ENCODE assay signal across 31 cellular contexts in the genomic region with DNA sequence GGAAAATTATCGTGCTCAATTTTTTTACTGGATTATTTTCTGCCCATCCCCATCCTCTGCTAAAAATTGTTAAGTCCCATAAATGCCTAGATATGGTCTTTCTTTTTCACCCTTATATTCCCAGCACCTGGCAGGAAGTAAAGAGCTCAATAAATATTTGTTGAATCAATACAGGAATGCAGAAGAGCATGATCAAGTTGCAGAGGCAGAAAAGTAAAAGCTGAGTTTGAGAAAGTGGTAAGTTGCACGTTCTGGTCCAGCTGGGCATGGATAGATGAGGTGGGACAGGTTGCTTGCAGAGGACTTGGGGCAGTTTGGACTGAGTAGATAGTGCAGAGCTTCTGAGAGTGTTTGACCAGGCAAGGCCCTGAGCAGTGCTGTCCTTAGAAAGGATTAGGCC. TPM values are rescaled to one million over a fixed set of nuclear protein-coding genes. Genes with fewer than 3 reads are reported as not detected.
A peak's percentile ranks its signal among the peaks of the same experiment; 100 is the strongest.
DNase-seq lines count a peak whose midpoint lies in the region; ATAC-seq, FAIRE-seq and TF ChIP-seq lines count a peak whose summit lies in the region.
"Had no signal": no experiment of that assay in that cellular context is flagged by ENCODE, and none has a peak within 500 bp of the region (broad histone marks: within the 10 kb centered on the region; RNA-seq: fewer than 3 reads in every experiment).

No MANE protein-coding gene starts in this region.

- no peak overlapping the region for H3K4ac ChIP-seq in H1 (replicated peaks; ENCODE audit: insufficient read length, low read depth, low read length)

- no peak overlapping the region for H3K4me3 ChIP-seq in SK-N-SH (ENCODE audit: low read depth in 2 of 2, low read length in 1 of 2)
- no peak overlapping the region for H3K4me3 ChIP-seq in PC-3 (ENCODE audit: low read length)
- no peak overlapping the region for H3K4me3 ChIP-seq in H1 (ENCODE audit: extremely low read depth in 1 of 4, insufficient read depth in 2 of 4, low read depth in 3 of 4, low read length in 4 of 4)
- H3K4me3 ChIP-seq in smooth muscle cell = no peak overlapping the region
- no peak overlapping the region for H3K4me3 ChIP-seq in MM.1S (ENCODE audit: low read length)
- H3K4me3 ChIP-seq in aorta (ENCODE audit: low read length in 2 of 2) = no peak overlapping the region
- H3K4me3 ChIP-seq: colonic mucosa, heart left ventricle, lower lobe of right lung, upper lobe of left lung had no signal

- WGBS in SK-N-SH (ENCODE audit: low lambda C conversion rate) = 73% methylated on average over 2 of the region's 2 CpGs
- WGBS in H1 (ENCODE audit: extremely low coverage in 1 of 2, insufficient coverage in 1 of 2, insufficient read length in 1 of 2, insufficient replicate concordance in 2 of 2, low coverage in 1 of 2, low lambda C conversion rate in 2 of 2, missing lambda C conversion rate in 1 of 2), 2 experiments = 87% methylated on average over 2 of the region's 2 CpGs; no CpG with 5 or more reads in 1 of the 2 experiments
- WGBS in smooth muscle cell (ENCODE audit: low lambda C conversion rate) = 92% methylated on average over 2 of the region's 2 CpGs
- WGBS in aorta, 2 donors = 82% methylated on average over 2 of the region's 2 CpGs

- H2AK5ac ChIP-seq in H1 (ENCODE audit: low read depth, low read length) = no peak overlapping the region

- H2BK12ac ChIP-seq in H1 (ENCODE audit: low read depth, low read length) = no peak overlapping the region; the same call in 1 of the 2 replicates

- no peak overlapping the region for H3K4me2 ChIP-seq in SK-N-SH
- peak overlapping the region; percentile 34 for H3K4me2 ChIP-seq in PC-3 (ENCODE audit: low read length)
- no peak overlapping the region for H3K4me2 ChIP-seq in H1 (ENCODE audit: insufficient read depth in 1 of 2, low read depth in 2 of 2, low read length in 2 of 2)
- peak overlapping the region; percentile 32 for H3K4me2 ChIP-seq in smooth muscle cell
- no peak overlapping the region for H3K4me2 ChIP-seq in MM.1S (ENCODE audit: low read depth, low read length)
- H3K4me2 ChIP-seq: KMS-11 had no signal

- H4K5ac ChIP-seq in H1 (ENCODE audit: insufficient read length, low read depth, low read length) = no peak overlapping the region

- H2BK5ac ChIP-seq in H1 (ENCODE audit: low read depth, low read length) = no peak overlapping the region; the same call in 1 of the 2 replicates

- no peaks in the 10 kb centered on the region; the same call in 1 of the 2 replicates for H3K23me2 ChIP-seq in H1 (ENCODE audit: low read depth, low read length)

- no peak overlapping the region for H3K14ac ChIP-seq in H1 (ENCODE audit: insufficient read length)

- H4K20me1 ChIP-seq in SK-N-SH (ENCODE audit: insufficient read depth) (no peaks in the 10 kb centered on the region), PC-3 (ENCODE audit: low read length) (no peaks in the 10 kb centered on the region), H1 (replicated peaks in 1 of 2; ENCODE audit: control insufficient read depth in 1 of 2, insufficient read depth in 2 of 2, low read length in 2 of 2) (no peaks in the 10 kb centered on the region), smooth muscle cell (ENCODE audit: low read depth) (no peaks in the 10 kb centered on the region), MM.1S (ENCODE audit: insufficient read depth, low read length) (no peaks in the 10 kb centered on the region)

- TF ChIP-seq EP300 in SK-N-SH (IDR thresholded peaks at IDR 0.05; ENCODE audit: borderline replicate concordance in 1 of 2, low read depth in 1 of 2, low read length in 1 of 2) (no peak), H1 (IDR thresholded peaks at IDR 0.05; ENCODE audit: borderline replicate concordance in 1 of 2, low read depth in 2 of 2, low read length in 2 of 2) (no peak)

- H3K9me2 ChIP-seq in SK-N-SH (no peaks in the 10 kb centered on the region), PC-3 (replicated peaks; ENCODE audit: low read length) (no peaks in the 10 kb centered on the region), MM.1S (replicated peaks; ENCODE audit: insufficient read depth, low read length) (no peaks in the 10 kb centered on the region)

- no peak overlapping the region for H3K23ac ChIP-seq in H1 (ENCODE audit: insufficient read length)

- H3F3A ChIP-seq in SK-N-SH (replicated peaks; ENCODE audit: insufficient read depth) = peaks cover 27% of the 10 kb centered on the region
- peaks cover 8% of the 10 kb centered on the region for H3F3A ChIP-seq in PC-3 (ENCODE audit: low read length, unreplicated experiment)
- H3F3A ChIP-seq in smooth muscle cell (ENCODE audit: low read depth) = peaks cover 13% of the 10 kb centered on the region
- H3F3A ChIP-seq in MM.1S (ENCODE audit: insufficient read depth, low read length) = no peaks in the 10 kb centered on the region

- TF ChIP-seq RAD21 in SK-N-SH (IDR thresholded peaks at IDR 0.05; ENCODE audit: low read length) (no peak), H1 (IDR thresholded peaks at IDR 0.05 in 1 of 2, conservative IDR thresholded peaks at IDR 0.05 in 1 of 2; ENCODE audit: low read depth in 2 of 2, low read length in 2 of 2) (no peak)

- ATAC-seq in SK-N-SH treated with all-trans-retinoic acid at 6 μM for 48 hours (no peak), PC-3 (peak; percentile 9), aorta (ENCODE audit: low FRiP score) (no peak)
- ATAC-seq: activated CD8-positive, alpha-beta memory T cell treated with anti-CD3 and anti-CD28 coated beads, Interleukin-2, amount 10 ng/mL, durations not matched to agents 7 days and 5 days; CD8-positive, alpha-beta T cell; heart left ventricle; lower lobe of right lung; sciatic nerve; stimulated activated memory B cell treated with anti-CD40 and anti-IgM and Interleukin-4, amounts not matched to agents 10 μg/mL and 1 μg/mL and 100 μg/mL, for 72 hours had no signal

- no peaks in the 10 kb centered on the region for H3K79me1 ChIP-seq in H1 (ENCODE audit: low read depth, low read length)

- BruUV-seq in PC-3 (replicated peaks; lab: Mats Ljungman, UMichigan) = no TSS peak

- H3K56ac ChIP-seq in H1 (replicated peaks; ENCODE audit: insufficient read length, low read depth, low read length) = no peak overlapping the region

- peak overlapping the region; percentile 86 for H4K91ac ChIP-seq in H1 (replicated peaks; ENCODE audit: insufficient read length, low read length)

- POLR2A ChIA-PET in SK-N-SH (lab: Yijun Ruan, JAX) (no interaction called here), PC-3 (lab: Charles Lee; ENCODE audit: unreplicated experiment) (interaction anchor here (0.7 to 1.0 kb wide), 2 partner anchors 17 to 35 kb away, joined by 3 to 9 read pairs; no protein-coding TSS in a partner anchor), H1 (lab: Charles Lee; ENCODE audit: partially characterized antibody) (interaction anchor here (0.9 to 3.9 kb wide), 3 partner anchors 10 to 42 kb away, joined by 3 to 20 read pairs (median 3); no protein-coding TSS in a partner anchor)

- H3K4me3 Mint-ChIP-seq in activated naive CD4-positive, alpha-beta T cell treated with anti-CD3 and anti-CD28 coated beads, Interleukin-2, amount 10 ng/mL, durations not matched to agents 7 days and 5 days = no peak overlapping the region
- H3K4me3 Mint-ChIP-seq: activated CD8-positive, alpha-beta memory T cell treated with anti-CD3 and anti-CD28 coated beads, Interleukin-2, amount 10 ng/mL, durations not matched to agents 7 days and 5 days; CD8-positive, alpha-beta T cell; nephron progenitor cell; stimulated activated memory B cell treated with anti-CD40 and anti-IgM and Interleukin-4, amounts not matched to agents 10 μg/mL and 1 μg/mL and 100 μg/mL, for 72 hours; T-helper 2 cell treated with Interferon-gamma antibody and Interleukin-4, amounts not matched to agents 5 μg/mL and 100 μg/mL, for 36 hours had no signal

- H3K9ac ChIP-seq in SK-N-SH (no peak overlapping the region), PC-3 (ENCODE audit: low read length) (no peak overlapping the region), H1 (replicated peaks in 1 of 4; ENCODE audit: extremely low read depth in 1 of 4, low read depth in 3 of 4, low read length in 3 of 4) (no peak overlapping the region), smooth muscle cell (ENCODE audit: low read depth) (no peak overlapping the region), MM.1S (ENCODE audit: low read length) (no peak overlapping the region)
- H3K9ac ChIP-seq: KMS-11 had no signal

- H3K27ac ChIP-seq in SK-N-SH (ENCODE audit: low read depth in 2 of 2, low read length in 1 of 2) = no peak overlapping the region
- peak overlapping the region; percentile 10 for H3K27ac ChIP-seq in PC-3 (ENCODE audit: low read length)
- H3K27ac ChIP-seq in H1 (ENCODE audit: low read depth, low read length) = no peak overlapping the region
- peak overlapping the region; percentile 89 for H3K27ac ChIP-seq in smooth muscle cell (ENCODE audit: low read depth)
- no peak overlapping the region for H3K27ac ChIP-seq in MM.1S (ENCODE audit: low read length)
- no peak overlapping the region for H3K27ac ChIP-seq in aorta (ENCODE audit: low read depth in 1 of 2, low read length in 2 of 2)
- H3K27ac ChIP-seq: colonic mucosa, heart left ventricle, KMS-11, lower lobe of right lung, upper lobe of left lung had no signal

- H3K9me3 ChIP-seq in SK-N-SH (no peaks in the 10 kb centered on the region), PC-3 (ENCODE audit: low read length) (no peaks in the 10 kb centered on the region), H1 (ENCODE audit: insufficient read depth in 2 of 2, low read depth in 1 of 2, low read length in 1 of 2) (no peaks in the 10 kb centered on the region), smooth muscle cell (replicated peaks; ENCODE audit: low read depth) (no peaks in the 10 kb centered on the region), MM.1S (replicated peaks; ENCODE audit: insufficient read depth, low read length) (no peaks in the 10 kb centered on the region), aorta (ENCODE audit: control insufficient read depth, low read length) (no peaks in the 10 kb centered on the region)
- H3K9me3 ChIP-seq: colonic mucosa, heart left ventricle, lower lobe of right lung, upper lobe of left lung had no signal

- H3K79me2 ChIP-seq in SK-N-SH (ENCODE audit: insufficient read depth) (no peaks in the 10 kb centered on the region), PC-3 (ENCODE audit: low read length) (no peaks in the 10 kb centered on the region), H1 (ENCODE audit: control insufficient read depth in 1 of 2, insufficient read depth in 2 of 2, low read length in 2 of 2) (no peaks in the 10 kb centered on the region), smooth muscle cell (ENCODE audit: low read depth) (no peaks in the 10 kb centered on the region), MM.1S (ENCODE audit: low read length) (no peaks in the 10 kb centered on the region)

- no peak overlapping the region for H2BK20ac ChIP-seq in H1 (ENCODE audit: low read length)

- no peaks in the 10 kb centered on the region for H3K27me3 Mint-ChIP-seq in activated naive CD4-positive, alpha-beta T cell treated with anti-CD3 and anti-CD28 coated beads, Interleukin-2, amount 10 ng/mL, durations not matched to agents 7 days and 5 days
- H3K27me3 Mint-ChIP-seq: activated CD8-positive, alpha-beta memory T cell treated with anti-CD3 and anti-CD28 coated beads, Interleukin-2, amount 10 ng/mL, durations not matched to agents 7 days and 5 days; stimulated activated memory B cell treated with anti-CD40 and anti-IgM and Interleukin-4, amounts not matched to agents 10 μg/mL and 1 μg/mL and 100 μg/mL, for 72 hours had no signal

- CTCF ChIA-PET in SK-N-SH (lab: Yijun Ruan, JAX) = interaction anchor here (1.1 to 2.1 kb wide), 2 partner anchors 141 to 685 kb away, joined by 3 to 5 read pairs; no protein-coding TSS in a partner anchor
- CTCF ChIA-PET in PC-3 (lab: Charles Lee) = interaction anchor here (1.0 kb wide), 1 partner anchor 119 kb away, joined by 4 read pairs; no protein-coding TSS in a partner anchor
- CTCF ChIA-PET in H1 (lab: Charles Lee; ENCODE audit: partially characterized antibody) = interaction anchor here (0.9 to 2.6 kb wide), 4 partner anchors 17 to 89 kb away, joined by 3 to 18 read pairs (median 5); no protein-coding TSS in a partner anchor
- CTCF ChIA-PET in activated naive CD4-positive, alpha-beta T cell treated with anti-CD3 and anti-CD28 coated beads, Interleukin-2, amount 10 ng/mL, durations not matched to agents 7 days and 5 days (lab: Charles Lee) = interaction anchor here (0.8 kb wide), 1 partner anchor 21 kb away, joined by 3 read pairs; no protein-coding TSS in a partner anchor

- no peak overlapping the region for H3K27ac Mint-ChIP-seq in activated naive CD4-positive, alpha-beta T cell treated with anti-CD3 and anti-CD28 coated beads, Interleukin-2, amount 10 ng/mL, durations not matched to agents 7 days and 5 days
- H3K27ac Mint-ChIP-seq: activated CD8-positive, alpha-beta memory T cell treated with anti-CD3 and anti-CD28 coated beads, Interleukin-2, amount 10 ng/mL, durations not matched to agents 7 days and 5 days; CD8-positive, alpha-beta T cell; nephron progenitor cell; stimulated activated memory B cell treated with anti-CD40 and anti-IgM and Interleukin-4, amounts not matched to agents 10 μg/mL and 1 μg/mL and 100 μg/mL, for 72 hours; T-helper 2 cell treated with Interferon-gamma antibody and Interleukin-4, amounts not matched to agents 5 μg/mL and 100 μg/mL, for 36 hours had no signal

- no peak overlapping the region for H4K8ac ChIP-seq in H1 (ENCODE audit: extremely low read depth, insufficient read depth, low read length)

- H3K27me3 ChIP-seq in SK-N-SH (ENCODE audit: insufficient read depth) = no peaks in the 10 kb centered on the region
- no peaks in the 10 kb centered on the region for H3K27me3 ChIP-seq in PC-3 (ENCODE audit: low read length)
- H3K27me3 ChIP-seq in H1 (replicated peaks in 1 of 4; ENCODE audit: control insufficient read depth in 3 of 4, extremely low read depth in 1 of 4, insufficient read depth in 3 of 4, low read length in 3 of 4) = no peaks in the 10 kb centered on the region
- H3K27me3 ChIP-seq in smooth muscle cell (ENCODE audit: low read depth) = no peaks in the 10 kb centered on the region
- no peaks in the 10 kb centered on the region for H3K27me3 ChIP-seq in MM.1S (replicated peaks; ENCODE audit: insufficient read depth, low read length)
- no peaks in the 10 kb centered on the region for H3K27me3 ChIP-seq in aorta (ENCODE audit: control insufficient read depth in 1 of 2, insufficient read depth in 2 of 2, low read length in 1 of 2)
- H3K27me3 ChIP-seq: colonic mucosa, heart left ventricle, upper lobe of left lung had no signal

- H3K18ac ChIP-seq in H1 (ENCODE audit: extremely low read depth, low read length) = no peak overlapping the region

- no peak for FAIRE-seq in H1 (lab: Jason Lieb, UNC)
- FAIRE-seq: bronchial epithelial cell, G401.6 had no signal

- TF ChIP-seq CTCF in SK-N-SH (IDR thresholded peaks at IDR 0.05) (no peak), PC-3 (conservative IDR thresholded peaks at IDR 0.05; ENCODE audit: low read depth, low read length) (no peak), H1 (IDR thresholded peaks at IDR 0.05; ENCODE audit: control extremely low read depth in 1 of 3, insufficient read depth in 1 of 3, low read depth in 1 of 3, low read length in 3 of 3) (no peak), smooth muscle cell (IDR thresholded peaks at IDR 0.05; ENCODE audit: borderline replicate concordance, insufficient read depth, poor library complexity, severe bottlenecking) (no peak), MM.1S (IDR thresholded peaks at IDR 0.05; ENCODE audit: low read length) (no peak)

- H3K9me3 Mint-ChIP-seq in activated naive CD4-positive, alpha-beta T cell treated with anti-CD3 and anti-CD28 coated beads, Interleukin-2, amount 10 ng/mL, durations not matched to agents 7 days and 5 days = no peaks in the 10 kb centered on the region
- H3K9me3 Mint-ChIP-seq: CD8-positive, alpha-beta T cell; nephron progenitor cell; stimulated activated memory B cell treated with anti-CD40 and anti-IgM and Interleukin-4, amounts not matched to agents 10 μg/mL and 1 μg/mL and 100 μg/mL, for 72 hours; T-helper 2 cell treated with Interferon-gamma antibody and Interleukin-4, amounts not matched to agents 5 μg/mL and 100 μg/mL, for 36 hours had no signal

- intact Hi-C loops in PC-3 (cut with micrococcal nuclease) (no loop called here), aorta (cut with DNase I) (no loop called here)

- H3K4me1 Mint-ChIP-seq in activated naive CD4-positive, alpha-beta T cell treated with anti-CD3 and anti-CD28 coated beads, Interleukin-2, amount 10 ng/mL, durations not matched to agents 7 days and 5 days = no peaks in the 10 kb centered on the region
- H3K4me1 Mint-ChIP-seq: activated CD8-positive, alpha-beta memory T cell treated with anti-CD3 and anti-CD28 coated beads, Interleukin-2, amount 10 ng/mL, durations not matched to agents 7 days and 5 days had no signal

- DNase-seq in SK-N-SH = no peak
- DNase-seq in PC-3 = peak; percentile 73
- no peak for DNase-seq in H1 (ENCODE audit: low read depth in 1 of 2, low spot score in 2 of 2)
- DNase-seq in smooth muscle cell (lab: John Stamatoyannopoulos, UW; ENCODE audit: unreplicated experiment) = no peak
- no peak for DNase-seq in activated naive CD4-positive, alpha-beta T cell treated with anti-CD3 and anti-CD28 coated beads, Interleukin-2, amount 10 ng/mL, durations not matched to agents 7 days and 5 days
- DNase-seq in MM.1S = no peak
- DNase-seq in aorta = no peak
- DNase-seq: activated CD4-positive, alpha-beta T cell treated with anti-CD3 and anti-CD28 coated beads, Interleukin-2, amount 50 U/mL, for 1 hour; activated CD8-positive, alpha-beta memory T cell treated with anti-CD3 and anti-CD28 coated beads, Interleukin-2, amount 10 ng/mL, durations not matched to agents 7 days and 5 days; activated naive CD4-positive, alpha-beta T cell treated with Interleukin-2 at 50 U/mL for 16 hours; CD8-positive, alpha-beta T cell; colonic mucosa; DMS153; effector memory CD4-positive, alpha-beta T cell; erythroblast; H7; heart left ventricle; lower lobe of right lung; NCI-H1694; NCI-H2227 treated with DMSO at 0.1 percent for 48 hours; NCI-H774; nephron progenitor cell; stimulated activated CD4-positive, alpha-beta T cell treated with anti-CD3 and anti-CD28 coated beads, Interleukin-4, amount 100 ng/mL, for 4 hours; upper lobe of left lung had no signal

- H3K36me3 ChIP-seq in SK-N-SH (replicated peaks in 1 of 2; ENCODE audit: control insufficient read depth in 1 of 2, insufficient read depth in 2 of 2, low read length in 1 of 2) = no peaks in the 10 kb centered on the region
- no peaks in the 10 kb centered on the region for H3K36me3 ChIP-seq in PC-3 (ENCODE audit: low read depth, low read length)
- peaks cover 0 to 5% (median 2%) of the 10 kb centered on the region in 4 experiments; a peak in 2 of 8 replicates for H3K36me3 ChIP-seq in H1 (ENCODE audit: control insufficient read depth in 2 of 4, insufficient read depth in 4 of 4, low read length in 3 of 4)
- no peaks in the 10 kb centered on the region for H3K36me3 ChIP-seq in smooth muscle cell (ENCODE audit: low read depth)
- H3K36me3 ChIP-seq in MM.1S (replicated peaks; ENCODE audit: insufficient read depth, low read length) = no peaks in the 10 kb centered on the region
- H3K36me3 ChIP-seq in aorta (ENCODE audit: control insufficient read depth in 1 of 2, insufficient read depth in 2 of 2, low read length in 1 of 2) = no peaks in the 10 kb centered on the region
- H3K36me3 ChIP-seq: colonic mucosa, heart left ventricle, lower lobe of right lung, upper lobe of left lung had no signal

- H3K4me1 ChIP-seq in SK-N-SH (ENCODE audit: control insufficient read depth in 1 of 2, insufficient read depth in 2 of 2, low read depth in 1 of 2, low read length in 1 of 2) = peaks cover 2 to 37% of the 10 kb centered on the region in 2 experiments
- H3K4me1 ChIP-seq in PC-3 (ENCODE audit: insufficient read depth, low read length) = peaks cover 67% of the 10 kb centered on the region
- H3K4me1 ChIP-seq in H1 (replicated peaks in 1 of 4; ENCODE audit: control insufficient read depth in 3 of 4, insufficient read depth in 4 of 4, low read length in 3 of 4) = peaks cover 0 to 26% (median 18%) of the 10 kb centered on the region in 4 experiments; a peak in 6 of 7 replicates
- peaks cover 57% of the 10 kb centered on the region for H3K4me1 ChIP-seq in smooth muscle cell (ENCODE audit: low read depth)
- 0 out of 2 replicates have a peak, but pooled peaks cover under 1% of the 10 kb centered on the region for H3K4me1 ChIP-seq in MM.1S (ENCODE audit: low read length)
- no peaks in the 10 kb centered on the region for H3K4me1 ChIP-seq in aorta (ENCODE audit: control insufficient read depth in 1 of 2, insufficient read depth in 2 of 2, low read length in 2 of 2)
- H3K4me1 ChIP-seq: colonic mucosa had no signal

- H2AFZ ChIP-seq in SK-N-SH (ENCODE audit: low read depth) (peak overlapping the region; percentile 43; the same call in 1 of the 2 replicates), PC-3 (ENCODE audit: low read length) (no peak overlapping the region), H1 (ENCODE audit: low read length) (no peak overlapping the region), smooth muscle cell (ENCODE audit: low read depth) (no peak overlapping the region), MM.1S (ENCODE audit: low read length) (no peak overlapping the region)

- no peak for TF ChIP-seq POLR2A in H1 (IDR thresholded peaks at IDR 0.05; ENCODE audit: control extremely low read depth in 1 of 2, low read depth in 2 of 2, low read length in 2 of 2)

- no peak overlapping the region for H2BK120ac ChIP-seq in H1 (replicated peaks; ENCODE audit: low read depth, low read length)

- no peak overlapping the region for H2BK15ac ChIP-seq in H1 (ENCODE audit: low read length)

- no peaks in the 10 kb centered on the region for H3K36me3 Mint-ChIP-seq in activated naive CD4-positive, alpha-beta T cell treated with anti-CD3 and anti-CD28 coated beads, Interleukin-2, amount 10 ng/mL, durations not matched to agents 7 days and 5 days
- H3K36me3 Mint-ChIP-seq: activated CD8-positive, alpha-beta memory T cell treated with anti-CD3 and anti-CD28 coated beads, Interleukin-2, amount 10 ng/mL, durations not matched to agents 7 days and 5 days had no signal

RNA-seq across cellular contexts. Expression of a gene that starts 40.1 kb away (rescaled TPM):
- polyA plus RNA-seq in SK-N-SH (2012; rRNA removed) (3.0 and 3.8 TPM in 2 replicates), H1 (2011; rRNA removed) (11.8 and 19.5 TPM in 2 replicates), smooth muscle cell (34.4 and 35.0 TPM in 2 replicates), aorta (1 to 10 TPM; 2.1 to 3.2 TPM)
- polyA plus RNA-seq in SK-N-SH (2012; cell fraction: cytosol; rRNA removed) = 3.8 and 4.3 TPM in 2 replicates
- polyA plus RNA-seq in SK-N-SH (2012; cell fraction: nucleus; rRNA removed) = 2.4 and 5.1 TPM in 2 replicates
- total RNA-seq in PC-3 (2014; rRNA removed) (23.3 and 26.6 TPM in 2 replicates), smooth muscle cell (59.4 and 64.4 TPM in 2 replicates), aorta (10 to 100 TPM; 12.8 to 13.1 TPM)
- total RNA-seq in H1 (2021; fragmentation: NEBNext Ultra II Directional; extraction: Animal tissue kit (Norgen Biotek cat#: 25700)) = 61.3 and 61.4 TPM in 2 replicates
- polyA plus RNA-seq in H1 (2011; cell fraction: cytosol; rRNA removed) = 16.8 TPM
- polyA plus RNA-seq in H1 (2011; cell fraction: nucleus; rRNA removed) = 14.6 TPM
- 30.0 to 45.5 TPM (median 33.7 TPM) in 4 replicates for polyA plus RNA-seq in H1 (2012, experiment 1 of 2)
- 3.2 TPM for polyA plus RNA-seq in H1 (2012, experiment 2 of 2)
- 54.2 TPM for polyA plus RNA-seq in H1 (2013, experiment 1 of 2)
- polyA plus RNA-seq in H1 (2013, experiment 2 of 2) = 50.5 TPM
- 42.1 and 46.2 TPM in 2 replicates for polyA minus RNA-seq in H1 (2011; rRNA and poly(A)+ RNA removed)
- polyA minus RNA-seq in H1 (2011; cell fraction: cytosol; rRNA and poly(A)+ RNA removed) = 31.3 TPM
- 38.9 TPM for polyA minus RNA-seq in H1 (2011; cell fraction: nucleus; rRNA and poly(A)+ RNA removed)

Comparison
In these comparisons a context has a peak if more than half of its experiments do, and no peak if none do; other contexts are left out.
1. H3K27ac ChIP-seq: peak in PC-3 (single experiment) and smooth muscle cell (single experiment); none in SK-N-SH (0 of 2), H1 (single experiment), MM.1S (single experiment) and aorta (0 of 2).
2. H3K4me2 ChIP-seq: peak in PC-3 (single experiment) and smooth muscle cell (single experiment); none in SK-N-SH (single experiment), H1 (0 of 2) and MM.1S (single experiment).